Comparison of ENCODE assay signal across 12 cellular contexts in genomic region chr4:148998719-148999118, GRCh38.
DNase-seq lines count a peak whose midpoint lies in the region; ATAC-seq and TF ChIP-seq lines count a peak whose summit lies in the region.
"Had no signal": no experiment of that assay in that cellular context is flagged by ENCODE, and none has a peak within 500 bp of the region (broad histone marks: within the 10 kb centered on the region; RNA-seq: fewer than 3 reads in every experiment).

No MANE protein-coding gene starts in this region.

- no peak for ATAC-seq in activated CD8-positive, alpha-beta T cell treated with anti-CD3 and anti-CD28 coated beads for 36 hours
- no peak for ATAC-seq in activated CD8-positive, alpha-beta T cell treated with anti-CD3 and anti-CD28 coated beads, Interleukin-2, amount 10 ng/mL, durations not matched to agents 7 days and 5 days
- no peak for ATAC-seq in gastrocnemius medialis
- no peak for ATAC-seq in aorta (ENCODE audit: low FRiP score)

- intact Hi-C loops in activated CD8-positive, alpha-beta T cell treated with anti-CD3 and anti-CD28 coated beads for 36 hours (cut with micrococcal nuclease), result no loop called here
- intact Hi-C loops in gastrocnemius medialis (cut with DNase I; ENCODE audit: low total_unique reads) (no loop called here), aorta (cut with DNase I) (no loop called here)

- no peak for TF ChIP-seq POLR2A in gastrocnemius medialis (IDR thresholded peaks at IDR 0.05)

- H3K27me3 Mint-ChIP-seq in activated CD8-positive, alpha-beta T cell treated with anti-CD3 and anti-CD28 coated beads for 36 hours, result peaks cover 1% of the 10 kb centered on the region
- no peaks in the 10 kb centered on the region for H3K27me3 Mint-ChIP-seq in activated CD8-positive, alpha-beta T cell treated with anti-CD3 and anti-CD28 coated beads, Interleukin-2, amount 10 ng/mL, durations not matched to agents 7 days and 5 days (ENCODE audit: low read depth)
- no peaks in the 10 kb centered on the region for H3K27me3 Mint-ChIP-seq in type B pancreatic cell
- H3K27me3 Mint-ChIP-seq: CD4-positive, CD25-positive, alpha-beta regulatory T cell had no signal

- no peak overlapping the region for H3K4me3 ChIP-seq in Jurkat, Clone E6-1 (ENCODE audit: low read length)
- H3K4me3 ChIP-seq in cardiac fibroblast (replicated peaks in 1 of 2; ENCODE audit: low read depth in 2 of 2, low read length in 2 of 2), result no peak overlapping the region
- H3K4me3 ChIP-seq in gastrocnemius medialis, result no peak overlapping the region
- H3K4me3 ChIP-seq in aorta (ENCODE audit: low read length in 2 of 2), result no peak overlapping the region

- 61 to 69% methylated on average over 2 of the region's 2 CpGs for WGBS in aorta, 2 donors

- H3K27ac ChIP-seq in gastrocnemius medialis (no peak overlapping the region), aorta (ENCODE audit: low read depth in 1 of 2, low read length in 2 of 2) (no peak overlapping the region)

- peak; percentile 28 for TF ChIP-seq CTCF in activated CD8-positive, alpha-beta T cell treated with anti-CD3 and anti-CD28 coated beads for 36 hours (IDR thresholded peaks at IDR 0.05)
- TF ChIP-seq CTCF in cardiac fibroblast (IDR thresholded peaks at IDR 0.05; ENCODE audit: low read depth, low read length), result peak; percentile 16
- TF ChIP-seq CTCF in type B pancreatic cell (conservative IDR thresholded peaks at IDR 0.05), result peak; percentile 61
- TF ChIP-seq CTCF in gastrocnemius medialis (IDR thresholded peaks at IDR 0.05 in 4 of 5, conservative IDR thresholded peaks at IDR 0.05 in 1 of 5), result no peak

- no peaks in the 10 kb centered on the region for H3K9me3 Mint-ChIP-seq in activated CD8-positive, alpha-beta T cell treated with anti-CD3 and anti-CD28 coated beads for 36 hours
- H3K9me3 Mint-ChIP-seq in activated CD8-positive, alpha-beta T cell treated with anti-CD3 and anti-CD28 coated beads, Interleukin-2, amount 10 ng/mL, durations not matched to agents 7 days and 5 days (ENCODE audit: insufficient read depth), result no peaks in the 10 kb centered on the region
- no peaks in the 10 kb centered on the region for H3K9me3 Mint-ChIP-seq in type B pancreatic cell

- peak; percentile 20 for DNase-seq in activated CD8-positive, alpha-beta T cell treated with anti-CD3 and anti-CD28 coated beads for 36 hours
- no peak for DNase-seq in activated CD8-positive, alpha-beta T cell treated with anti-CD3 and anti-CD28 coated beads, Interleukin-2, amount 10 ng/mL, durations not matched to agents 7 days and 5 days
- DNase-seq in Jurkat, Clone E6-1 (ENCODE audit: low read depth, low spot score), result peak; percentile 8
- DNase-seq in cardiac fibroblast (ENCODE audit: low read depth in 2 of 2) (peak; percentile 14 to 25), type B pancreatic cell (ENCODE audit: extremely low spot score, unreplicated experiment) (no peak), NCI-H146 treated with DMSO at 0.1 percent for 48 hours (lab: John Stamatoyannopoulos, UW; ENCODE audit: unreplicated experiment) (no peak), gastrocnemius medialis (no peak), aorta (no peak)
- DNase-seq: activated CD4-positive, alpha-beta T cell treated with anti-CD3 and anti-CD28 coated beads for 48 hours; CD4-positive, CD25-positive, alpha-beta regulatory T cell; effector memory CD4-positive, alpha-beta T cell; NCI-H1092 had no signal

- no peak overlapping the region for H3K27ac Mint-ChIP-seq in activated CD8-positive, alpha-beta T cell treated with anti-CD3 and anti-CD28 coated beads for 36 hours
- no peak overlapping the region for H3K27ac Mint-ChIP-seq in activated CD8-positive, alpha-beta T cell treated with anti-CD3 and anti-CD28 coated beads, Interleukin-2, amount 10 ng/mL, durations not matched to agents 7 days and 5 days
- no peak overlapping the region for H3K27ac Mint-ChIP-seq in type B pancreatic cell
- H3K27ac Mint-ChIP-seq: CD4-positive, CD25-positive, alpha-beta regulatory T cell had no signal

- H3K36me3 ChIP-seq in gastrocnemius medialis (no peaks in the 10 kb centered on the region), aorta (ENCODE audit: control insufficient read depth in 1 of 2, insufficient read depth in 2 of 2, low read length in 1 of 2) (no peaks in the 10 kb centered on the region)

- in situ Hi-C loops in gastrocnemius medialis (cut with MboI; ENCODE audit: low sequenced_read_pairs in 4 of 4), result no loop called here

- POLR2A ChIA-PET in activated CD8-positive, alpha-beta T cell treated with anti-CD3 and anti-CD28 coated beads for 36 hours (lab: Charles Lee), result no interaction called here
- POLR2A ChIA-PET in activated CD8-positive, alpha-beta T cell treated with anti-CD3 and anti-CD28 coated beads, Interleukin-2, amount 10 ng/mL, durations not matched to agents 7 days and 5 days (lab: Charles Lee), result no interaction called here

- no peak overlapping the region for H3K4me3 Mint-ChIP-seq in activated CD8-positive, alpha-beta T cell treated with anti-CD3 and anti-CD28 coated beads for 36 hours
- H3K4me3 Mint-ChIP-seq in activated CD8-positive, alpha-beta T cell treated with anti-CD3 and anti-CD28 coated beads, Interleukin-2, amount 10 ng/mL, durations not matched to agents 7 days and 5 days, result no peak overlapping the region
- H3K4me3 Mint-ChIP-seq in type B pancreatic cell, result no peak overlapping the region
- H3K4me3 Mint-ChIP-seq: CD4-positive, CD25-positive, alpha-beta regulatory T cell had no signal

- H3K27me3 ChIP-seq in gastrocnemius medialis, result no peaks in the 10 kb centered on the region
- H3K27me3 ChIP-seq in aorta (ENCODE audit: control insufficient read depth in 1 of 2, insufficient read depth in 2 of 2, low read length in 1 of 2), result no peaks in the 10 kb centered on the region

- H3K36me3 Mint-ChIP-seq in activated CD8-positive, alpha-beta T cell treated with anti-CD3 and anti-CD28 coated beads for 36 hours (ENCODE audit: low read depth), result no peaks in the 10 kb centered on the region
- H3K36me3 Mint-ChIP-seq in activated CD8-positive, alpha-beta T cell treated with anti-CD3 and anti-CD28 coated beads, Interleukin-2, amount 10 ng/mL, durations not matched to agents 7 days and 5 days (ENCODE audit: low read depth), result no peaks in the 10 kb centered on the region
- no peaks in the 10 kb centered on the region for H3K36me3 Mint-ChIP-seq in type B pancreatic cell
- H3K36me3 Mint-ChIP-seq: CD4-positive, CD25-positive, alpha-beta regulatory T cell had no signal

- no peaks in the 10 kb centered on the region for H3K4me1 Mint-ChIP-seq in activated CD8-positive, alpha-beta T cell treated with anti-CD3 and anti-CD28 coated beads for 36 hours (ENCODE audit: low read depth)
- no peaks in the 10 kb centered on the region for H3K4me1 Mint-ChIP-seq in activated CD8-positive, alpha-beta T cell treated with anti-CD3 and anti-CD28 coated beads, Interleukin-2, amount 10 ng/mL, durations not matched to agents 7 days and 5 days (ENCODE audit: low read depth)
- H3K4me1 Mint-ChIP-seq in type B pancreatic cell (ENCODE audit: unreplicated experiment), result no peaks in the 10 kb centered on the region
- H3K4me1 Mint-ChIP-seq: CD4-positive, CD25-positive, alpha-beta regulatory T cell had no signal

- no peaks in the 10 kb centered on the region for H3K4me1 ChIP-seq in gastrocnemius medialis
- no peaks in the 10 kb centered on the region for H3K4me1 ChIP-seq in aorta (ENCODE audit: control insufficient read depth in 1 of 2, insufficient read depth in 2 of 2, low read length in 2 of 2)

- CTCF ChIA-PET in activated CD8-positive, alpha-beta T cell treated with anti-CD3 and anti-CD28 coated beads for 36 hours (lab: Charles Lee), result interaction anchor here (0.7 to 1.3 kb wide), 2 partner anchors 12 to 33 kb away, joined by 3 to 4 read pairs; no protein-coding TSS in a partner anchor
- CTCF ChIA-PET in activated CD8-positive, alpha-beta T cell treated with anti-CD3 and anti-CD28 coated beads, Interleukin-2, amount 10 ng/mL, durations not matched to agents 7 days and 5 days (lab: Charles Lee), result no interaction called here

- H3K9me3 ChIP-seq in gastrocnemius medialis (no peaks in the 10 kb centered on the region), aorta (ENCODE audit: control insufficient read depth, low read length) (no peaks in the 10 kb centered on the region)

Comparison
In these comparisons a context has a peak if more than half of its experiments do, and no peak if none do; other contexts are left out.
1. DNase-seq: peak in activated CD8-positive, alpha-beta T cell treated with anti-CD3 and anti-CD28 coated beads for 36 hours (single experiment), Jurkat, Clone E6-1 (single experiment) and cardiac fibroblast (2 of 2); none in activated CD8-positive, alpha-beta T cell treated with anti-CD3 and anti-CD28 coated beads, Interleukin-2, amount 10 ng/mL, durations not matched to agents 7 days and 5 days (single experiment), type B pancreatic cell (single experiment), NCI-H146 treated with DMSO at 0.1 percent for 48 hours (single experiment), gastrocnemius medialis (0 of 2) and aorta (0 of 2).
2. CTCF ChIP-seq: peak in activated CD8-positive, alpha-beta T cell treated with anti-CD3 and anti-CD28 coated beads for 36 hours (single experiment), cardiac fibroblast (single experiment) and type B pancreatic cell (single experiment); none in gastrocnemius medialis (0 of 5).